8 cellular contexts compared by ENCODE assay signal in genomic region chr9:122346478-122347347, GRCh38. TPM values are rescaled to one million over a fixed set of nuclear protein-coding genes. Genes with fewer than 3 reads are reported as not detected.
DNase-seq lines count a peak whose midpoint lies in the region; ATAC-seq and TF ChIP-seq lines count a peak whose summit lies in the region.

No MANE protein-coding gene starts in this region.

- H3K4me3 ChIP-seq in SU-DHL-6 (ENCODE audit: insufficient read depth, low read length, poor library complexity, severe bottlenecking) = peak overlapping the region; percentile 34
- peak overlapping the region; percentile 45 for H3K4me3 ChIP-seq in epithelial cell of esophagus (ENCODE audit: low read length)

- H3K4me2 ChIP-seq in SU-DHL-6 (ENCODE audit: low read depth, low read length, poor library complexity, severe bottlenecking) = peak overlapping the region; percentile 61

- no peak for TF ChIP-seq CTCF in SU-DHL-6 (IDR thresholded peaks at IDR 0.05; ENCODE audit: insufficient read depth, low read length, poor library complexity, severe bottlenecking)
- no peak for TF ChIP-seq CTCF in epithelial cell of esophagus (IDR thresholded peaks at IDR 0.05; ENCODE audit: insufficient read depth, low read depth, low read length, missing control alignments)

- no peaks in the 10 kb centered on the region for H4K20me1 ChIP-seq in SU-DHL-6 (ENCODE audit: low read depth, low read length)

- no peaks in the 10 kb centered on the region for H3K9me2 ChIP-seq in SU-DHL-6 (replicated peaks; ENCODE audit: insufficient read depth, low read length)

- peak overlapping the region; percentile 40; the same call in 1 of the 2 replicates for H3K9ac ChIP-seq in SU-DHL-6 (ENCODE audit: low read length)

- H3K36me3 ChIP-seq in SU-DHL-6 (ENCODE audit: low read length) = no peaks in the 10 kb centered on the region

- DNase-seq in NCI-H748 (lab: John Stamatoyannopoulos, UW; ENCODE audit: unreplicated experiment) = peak; percentile 68
- DNase-seq in NCI-H748 treated with DMSO at 0.1 percent for 48 hours (lab: John Stamatoyannopoulos, UW) = no peak
- DNase-seq in epithelial cell of esophagus (ENCODE audit: low read depth) = peak; percentile 17
- peak; percentile 43 for DNase-seq in myocyte (ENCODE audit: low read depth)
- DNase-seq in GF-D8 (lab: John Stamatoyannopoulos, UW) = no peak
- no peak for DNase-seq in NCI-H82 (lab: John Stamatoyannopoulos, UW)

- no peaks in the 10 kb centered on the region for H3K9me3 ChIP-seq in SU-DHL-6 (ENCODE audit: insufficient read depth, low read length)

- H3K27ac ChIP-seq in SU-DHL-6 (ENCODE audit: low read depth, low read length) = no peak overlapping the region

- no peaks in the 10 kb centered on the region for H3K27me3 ChIP-seq in SU-DHL-6 (ENCODE audit: low read length)

- ATAC-seq in HG03280 (IDR thresholded peaks at IDR 0.05; ENCODE audit: unreplicated experiment) = no peak

- no peaks in the 10 kb centered on the region for H3K79me2 ChIP-seq in SU-DHL-6 (ENCODE audit: insufficient read depth, low read length)

- no peaks in the 10 kb centered on the region for H3F3A ChIP-seq in SU-DHL-6 (ENCODE audit: insufficient read depth)

- peak overlapping the region; percentile 94 for H2AFZ ChIP-seq in SU-DHL-6 (ENCODE audit: low read depth, low read length, severe bottlenecking)

RNA-seq across cellular contexts. Expression of gene PTGS1, which starts 24.1 kb away (rescaled TPM):
- 9.6 and 14.0 TPM in 2 replicates for total RNA-seq in myocyte
- polyA plus RNA-seq in myocyte (2012) = 3.3 TPM

Comparison
In these comparisons a context has a peak if more than half of its experiments do, and no peak if none do; other contexts are left out.
1. DNase-seq: peak in NCI-H748 (single experiment), epithelial cell of esophagus (single experiment) and myocyte (single experiment); none in NCI-H748 treated with DMSO at 0.1 percent for 48 hours (single experiment), GF-D8 (single experiment) and NCI-H82 (single experiment).